In the genomic region with DNA sequence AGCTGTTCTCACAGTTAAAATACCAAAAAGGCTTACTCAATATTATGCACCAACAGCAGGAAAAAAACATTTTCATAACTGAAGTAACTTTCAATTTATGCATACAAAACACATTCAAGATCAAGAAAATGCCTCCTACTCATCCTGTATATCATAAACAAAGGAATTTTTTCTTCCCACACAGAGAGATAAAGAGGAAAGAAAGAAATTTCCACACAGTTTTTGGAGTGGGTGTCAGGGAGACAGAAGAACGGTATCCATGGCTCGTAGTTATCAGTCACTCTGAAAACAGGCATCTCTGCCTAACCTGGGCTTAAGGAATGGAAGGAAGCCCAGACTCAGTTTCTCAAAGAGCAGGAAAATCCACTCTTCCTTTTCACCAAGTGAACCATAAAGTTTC, we compare ENCODE assay signal across 25 cellular contexts.
DNase-seq lines count a peak whose midpoint lies in the region; ATAC-seq, FAIRE-seq and TF ChIP-seq lines count a peak whose summit lies in the region.
"Had no signal": no experiment of that assay in that cellular context is flagged by ENCODE, and none has a peak within 500 bp of the region (broad histone marks: within the 10 kb centered on the region; RNA-seq: fewer than 3 reads in every experiment).

No MANE protein-coding gene starts in this region.

- no TSS peak for BruUV-seq in K562 (replicated peaks; lab: Mats Ljungman, UMichigan)

- H2BK12ac ChIP-seq in mesenchymal stem cell (ENCODE audit: low read length in 2 of 2), result no peak overlapping the region

- DNase-seq in K562 (ENCODE audit: extremely low read depth in 1 of 4, low spot score in 3 of 4), result no peak
- DNase-seq in mesenchymal stem cell, result peak; percentile 9
- DNase-seq in smooth muscle cell (lab: John Stamatoyannopoulos, UW; ENCODE audit: unreplicated experiment), result no peak
- DNase-seq in NCI-H1694 (lab: John Stamatoyannopoulos, UW), result no peak
- DNase-seq in globus pallidus (ENCODE audit: low spot score), result no peak
- DNase-seq in NAMALWA (ENCODE audit: low spot score), result no peak
- DNase-seq: BE2C; CD4-positive, CD25-positive, alpha-beta regulatory T cell; COR-L47; DMS 273 treated with DMSO at 0.1 percent for 48 hours; DND-41; GOT3; HCEC 1CT; Kasumi-1; NCI-H1048; NCI-H1417 treated with DMSO at 0.1 percent for 48 hours; NCI-H187 treated with DMSO at 0.1 percent for 48 hours; NCI-H2107; NCI-H69; PC-9; RPMI8226; SHP77 had no signal

- intact Hi-C loops in K562 (cut with micrococcal nuclease), result no loop called here

- no peak overlapping the region for H2BK15ac ChIP-seq in mesenchymal stem cell (ENCODE audit: low read depth, poor library complexity, severe bottlenecking)

- H3K4me3 ChIP-seq in HEK293 (ENCODE audit: low read depth, low read length), result no peak overlapping the region
- no peak overlapping the region for H3K4me3 ChIP-seq in K562
- no peak overlapping the region for H3K4me3 ChIP-seq in mesenchymal stem cell (ENCODE audit: insufficient read depth in 1 of 2, low read depth in 1 of 2, low read length in 2 of 2)
- no peak overlapping the region for H3K4me3 ChIP-seq in smooth muscle cell
- H3K4me3 ChIP-seq: A549, PC-9 had no signal

- H2BK120ac ChIP-seq in mesenchymal stem cell (ENCODE audit: low read depth, low read length), result no peak overlapping the region

- TF ChIP-seq RAD21 in K562 (CRISPR knock-in tag; conservative IDR thresholded peaks at IDR 0.05 in 1 of 2, IDR thresholded peaks at IDR 0.05 in 1 of 2), result no peak

- no peak overlapping the region for H3K4ac ChIP-seq in mesenchymal stem cell (ENCODE audit: low read depth in 1 of 2, low read length in 2 of 2)

- no peak for FAIRE-seq in K562 (lab: Jason Lieb, UNC)
- FAIRE-seq: A549, GM12891 had no signal

- no peaks in the 10 kb centered on the region for H3K79me1 ChIP-seq in mesenchymal stem cell (replicated peaks; ENCODE audit: low read length, poor library complexity, severe bottlenecking)

- H3K4me1 ChIP-seq in HEK293 (ENCODE audit: control insufficient read depth, insufficient read depth, low read length) (no peaks in the 10 kb centered on the region), K562 (replicated peaks in 1 of 2; ENCODE audit: control insufficient read depth in 2 of 2, insufficient read depth in 2 of 2, low read length in 2 of 2) (peaks cover 0 to 10% of the 10 kb centered on the region in 2 experiments; a peak in 3 of 5 replicates), mesenchymal stem cell (ENCODE audit: control insufficient read depth, insufficient read depth, low read depth, low read length) (no peaks in the 10 kb centered on the region), smooth muscle cell (ENCODE audit: low read depth) (no peaks in the 10 kb centered on the region)
- H3K4me1 ChIP-seq: A549, BE2C had no signal

- TF ChIP-seq POLR2A in K562 (conservative IDR thresholded peaks at IDR 0.05), result no peak

- TF ChIP-seq EP300 in K562 (IDR thresholded peaks at IDR 0.05; ENCODE audit: low read length), result no peak

- no peak overlapping the region for H3K18ac ChIP-seq in mesenchymal stem cell (ENCODE audit: low read depth in 1 of 2, low read length in 2 of 2)

- H3K27ac ChIP-seq in HEK293 (ENCODE audit: extremely low read depth, low read depth, low read length) (no peak overlapping the region), K562 (ENCODE audit: extremely low read depth, low read depth, low read length) (no peak overlapping the region), mesenchymal stem cell (ENCODE audit: low read length, poor library complexity, severe bottlenecking) (no peak overlapping the region), smooth muscle cell (ENCODE audit: low read depth) (no peak overlapping the region)
- H3K27ac ChIP-seq: A549, PC-9 had no signal

- WGBS in K562 (ENCODE audit: insufficient coverage, low coverage, missing lambda C conversion rate), result 35% methylated on average over 2 of the region's 2 CpGs
- WGBS in mesenchymal stem cell, result 65% methylated on average over 2 of the region's 2 CpGs
- 33% methylated on average over 2 of the region's 2 CpGs for WGBS in smooth muscle cell (ENCODE audit: low lambda C conversion rate)

- H4K8ac ChIP-seq in mesenchymal stem cell (ENCODE audit: low read length), result no peak overlapping the region

- TF ChIP-seq CTCF in HEK293 (tag by site-specific recombination; IDR thresholded peaks at IDR 0.05), result no peak
- TF ChIP-seq CTCF in K562 (IDR thresholded peaks at IDR 0.05 in 2 of 3, conservative IDR thresholded peaks at IDR 0.05 in 1 of 3; ENCODE audit: insufficient read depth in 2 of 3, low read depth in 1 of 3, low read length in 3 of 3), result no peak
- TF ChIP-seq CTCF in smooth muscle cell (IDR thresholded peaks at IDR 0.05; ENCODE audit: borderline replicate concordance, insufficient read depth, poor library complexity, severe bottlenecking), result no peak

- H2AK5ac ChIP-seq in mesenchymal stem cell (ENCODE audit: low read length, severe bottlenecking), result no peak overlapping the region

- H3K9ac ChIP-seq in K562 (ENCODE audit: insufficient read depth in 1 of 2, low read depth in 2 of 2, low read length in 2 of 2) (no peak overlapping the region), mesenchymal stem cell (ENCODE audit: low read length) (no peak overlapping the region), smooth muscle cell (ENCODE audit: low read depth) (no peak overlapping the region)

- no peak overlapping the region for H4K91ac ChIP-seq in mesenchymal stem cell (ENCODE audit: low read length)

- POLR2A ChIA-PET in HEK293 (lab: Yijun Ruan, JAX), result no interaction called here
- POLR2A ChIA-PET in K562 (lab: Yijun Ruan, JAX), result no interaction called here

- no peak overlapping the region for H2BK5ac ChIP-seq in mesenchymal stem cell (ENCODE audit: low read depth, low read length, poor library complexity, severe bottlenecking)

- H3K14ac ChIP-seq in mesenchymal stem cell (ENCODE audit: low read length in 2 of 2), result no peak overlapping the region

- H3K23ac ChIP-seq in mesenchymal stem cell (ENCODE audit: low read length in 2 of 2), result no peak overlapping the region

- H3K79me2 ChIP-seq in K562 (ENCODE audit: control insufficient read depth, insufficient read depth, low read length) (no peaks in the 10 kb centered on the region), smooth muscle cell (ENCODE audit: low read depth) (no peaks in the 10 kb centered on the region)

- H3K4me2 ChIP-seq in K562 (ENCODE audit: insufficient read depth, low read length), result no peak overlapping the region
- H3K4me2 ChIP-seq in mesenchymal stem cell (ENCODE audit: low read length, poor library complexity, severe bottlenecking), result no peak overlapping the region
- peak overlapping the region; percentile 45 for H3K4me2 ChIP-seq in smooth muscle cell
- H3K4me2 ChIP-seq: A549, PC-9 had no signal

- in situ Hi-C loops in K562 (cut with MboI), result loop anchor here (25.0 kb wide), 1 partner anchor 368 kb away; no protein-coding TSS in a partner anchor

- H3K36me3 ChIP-seq in HEK293 (ENCODE audit: control insufficient read depth in 2 of 2, insufficient read depth in 1 of 2, low read length in 2 of 2) (no peaks in the 10 kb centered on the region), K562 (ENCODE audit: control insufficient read depth, insufficient read depth, low read length) (no peaks in the 10 kb centered on the region), mesenchymal stem cell (ENCODE audit: control insufficient read depth in 1 of 2, insufficient read depth in 2 of 2, low read depth in 1 of 2, low read length in 2 of 2) (no peaks in the 10 kb centered on the region), smooth muscle cell (ENCODE audit: low read depth) (no peaks in the 10 kb centered on the region)
- H3K36me3 ChIP-seq: BE2C had no signal

- H3K27me3 ChIP-seq in K562 (ENCODE audit: control insufficient read depth in 2 of 2, insufficient read depth in 2 of 2, low read length in 2 of 2) (no peaks in the 10 kb centered on the region), mesenchymal stem cell (ENCODE audit: control insufficient read depth in 1 of 2, insufficient read depth in 1 of 2, low read length in 2 of 2) (peaks cover 7 to 29% of the 10 kb centered on the region in 2 experiments), smooth muscle cell (ENCODE audit: low read depth) (no peaks in the 10 kb centered on the region)
- H3K27me3 ChIP-seq: BE2C had no signal

- no peaks in the 10 kb centered on the region for H3K9me1 ChIP-seq in K562 (ENCODE audit: control insufficient read depth, insufficient read depth, low read length)

- ATAC-seq in K562, result no peak
- ATAC-seq: A549 had no signal

- H3K9me3 ChIP-seq in HEK293 (ENCODE audit: control insufficient read depth, insufficient read depth, low read depth, low read length), result no peaks in the 10 kb centered on the region
- no peaks in the 10 kb centered on the region for H3K9me3 ChIP-seq in K562 (replicated peaks; ENCODE audit: control insufficient read depth, insufficient read depth, low read depth, low read length)
- no peaks in the 10 kb centered on the region for H3K9me3 ChIP-seq in mesenchymal stem cell (ENCODE audit: control insufficient read depth, low read length)
- H3K9me3 ChIP-seq in smooth muscle cell (replicated peaks; ENCODE audit: low read depth), result no peaks in the 10 kb centered on the region
- H3K9me3 ChIP-seq: A549, BE2C had no signal

- CTCF ChIA-PET in HEK293 (lab: Yijun Ruan, JAX), result interaction anchor here (0.6 to 0.8 kb wide), 2 partner anchors 65 to 280 kb away, joined by 3 read pairs; no protein-coding TSS in a partner anchor
- CTCF ChIA-PET in K562 (lab: Yijun Ruan, JAX; ENCODE audit: low intra/inter-chr PET ratio), result no interaction called here

- no peaks in the 10 kb centered on the region for H3F3A ChIP-seq in smooth muscle cell (ENCODE audit: low read depth)

- H2AFZ ChIP-seq in K562 (ENCODE audit: low read depth, low read length) (0 out of 2 replicates have a peak overlapping the region, but pooled peaks have one; percentile 20), mesenchymal stem cell (ENCODE audit: low read depth, low read length) (no peak overlapping the region), smooth muscle cell (ENCODE audit: low read depth) (no peak overlapping the region)
- H2AFZ ChIP-seq: PC-9 had no signal

- no peaks in the 10 kb centered on the region for H4K20me1 ChIP-seq in K562 (replicated peaks; ENCODE audit: control insufficient read depth, insufficient read depth, low read length)
- no peaks in the 10 kb centered on the region for H4K20me1 ChIP-seq in smooth muscle cell (ENCODE audit: low read depth)

TF ChIP-seq in HEK293, 187 proteins besides CTCF, POLR2A, EP300 and RAD21:
- no peak for TF ChIP-seq ZNF223 (tag by site-specific recombination; IDR thresholded peaks at IDR 0.05)
- 0 out of 2 replicates have a peak, but pooled peaks have one; percentile 29 for TF ChIP-seq ZFHX2 (tag by site-specific recombination; conservative IDR thresholded peaks at IDR 0.05)

TF ChIP-seq in K562, 482 proteins besides CTCF, POLR2A, EP300 and RAD21 (continues in another document):
- TF ChIP-seq ELF2 (CRISPR knock-in tag; IDR thresholded peaks at IDR 0.05) (no peak), ARID2 (IDR thresholded peaks at IDR 0.05) (no peak), ZNF184 (CRISPR knock-in tag; IDR thresholded peaks at IDR 0.05) (no peak), RFX5 (IDR thresholded peaks at IDR 0.05; ENCODE audit: low read depth, low read length) (no peak)
